Comparison of ENCODE assay signal across 9 cellular contexts in the genomic region with DNA sequence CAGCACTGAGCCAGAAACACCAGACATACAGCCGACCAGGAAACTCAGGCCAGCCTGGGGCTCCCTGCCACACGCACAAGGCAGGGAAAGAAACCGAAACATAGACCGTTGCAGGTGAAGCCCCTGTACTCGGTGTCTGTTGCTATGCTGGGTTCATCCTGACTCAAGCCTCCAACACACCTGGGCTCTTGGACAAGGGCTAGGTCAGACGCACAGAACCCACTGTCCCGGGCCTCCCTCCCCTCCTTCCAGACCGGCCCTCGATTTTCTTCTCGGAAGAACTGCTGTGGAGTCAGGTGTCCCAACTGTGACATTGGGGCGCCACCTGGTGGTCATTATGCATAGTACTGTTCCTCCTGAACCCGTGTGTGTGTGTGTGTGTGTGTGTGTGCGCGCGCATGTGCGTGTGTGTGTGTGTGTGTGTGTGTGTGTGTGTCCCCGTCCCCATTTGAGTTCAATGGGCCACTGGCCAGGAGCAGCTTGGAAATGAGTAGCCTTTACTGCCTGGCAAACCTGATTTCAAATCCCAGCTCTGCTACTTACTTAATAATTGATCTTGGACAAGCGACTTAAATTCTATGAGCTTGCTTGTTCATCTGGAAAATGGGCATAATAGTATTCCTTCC. TPM values are rescaled to one million over a fixed set of nuclear protein-coding genes. Genes with fewer than 3 reads are reported as not detected.
DNase-seq lines count a peak whose midpoint lies in the region; ATAC-seq, FAIRE-seq and TF ChIP-seq lines count a peak whose summit lies in the region.
"Had no signal": no experiment of that assay in that cellular context is flagged by ENCODE, and none has a peak within 500 bp of the region (broad histone marks: within the 10 kb centered on the region; RNA-seq: fewer than 3 reads in every experiment).

No MANE protein-coding gene starts in this region.

- no peak overlapping the region for H3K4me3 Mint-ChIP-seq in CD8-positive, alpha-beta memory T cell

- H3K4me3 ChIP-seq in CD8-positive, alpha-beta memory T cell (ENCODE audit: low read length), result no peak overlapping the region
- H3K4me3 ChIP-seq in cardiac muscle cell (no peak overlapping the region), psoas muscle (no peak overlapping the region)

- peak; percentile 42 to 72 (median 57) for DNase-seq in CD8-positive, alpha-beta memory T cell
- DNase-seq in MV-4-11 (lab: John Stamatoyannopoulos, UW) (peak; percentile 60), SKM-1 (lab: John Stamatoyannopoulos, UW; ENCODE audit: unreplicated experiment) (peak; percentile 70), cardiac muscle cell (ENCODE audit: low read depth in 1 of 2, low spot score in 1 of 2) (peak; percentile 90 to 94), psoas muscle (peak; percentile 85 to 89), urothelium cell line (ENCODE audit: low spot score) (peak; percentile 87)
- peak in 1 of 2 donors; percentile 78 for DNase-seq in activated naive CD4-positive, alpha-beta T cell treated with anti-CD3 and anti-CD28 coated beads, Interleukin-2, amount 50 U/mL, for 72 hours (ENCODE audit: low spot score in 2 of 2)

- H3K27me3 Mint-ChIP-seq in CD8-positive, alpha-beta memory T cell, result peaks cover 19 to 50% of the 10 kb centered on the region in 2 donors

- no peaks in the 10 kb centered on the region for H3K36me3 ChIP-seq in CD8-positive, alpha-beta memory T cell (ENCODE audit: insufficient read depth, low read length)
- H3K36me3 ChIP-seq in cardiac muscle cell (no peaks in the 10 kb centered on the region), psoas muscle (ENCODE audit: insufficient read depth in 1 of 2, low read depth in 1 of 2) (no peaks in the 10 kb centered on the region)

- POLR2A ChIA-PET in CD8-positive, alpha-beta memory T cell (lab: Charles Lee), result no interaction called here

- H3K27ac ChIP-seq in CD8-positive, alpha-beta memory T cell (ENCODE audit: low read depth, low read length), result no peak overlapping the region
- H3K27ac ChIP-seq in cardiac muscle cell, result no peak overlapping the region
- H3K27ac ChIP-seq in psoas muscle, result no peak overlapping the region

- FAIRE-seq in urothelium cell line (lab: Jason Lieb, UNC), result peak; percentile 98
- FAIRE-seq: TTC549 had no signal

- TF ChIP-seq CTCF in cardiac muscle cell (IDR thresholded peaks at IDR 0.05; ENCODE audit: low read depth, low read length) (peak; percentile 62), psoas muscle (IDR thresholded peaks at IDR 0.05) (peak; percentile 45)

- CTCF ChIA-PET in CD8-positive, alpha-beta memory T cell (lab: Charles Lee), result interaction anchor here (0.6 to 1.8 kb wide), 11 partner anchors 9 to 1038 kb away, joined by 3 to 7 read pairs (median 4); a partner anchor contains a TSS

- H3K9me3 Mint-ChIP-seq in CD8-positive, alpha-beta memory T cell, result no peaks in the 10 kb centered on the region
- no peaks in the 10 kb centered on the region for H3K9me3 Mint-ChIP-seq in activated naive CD4-positive, alpha-beta T cell treated with anti-CD3 and anti-CD28 coated beads, Interleukin-2, amount 50 U/mL, for 72 hours

- no peaks in the 10 kb centered on the region for H3K4me1 ChIP-seq in CD8-positive, alpha-beta memory T cell (ENCODE audit: insufficient read depth, low read length)
- H3K4me1 ChIP-seq in cardiac muscle cell (ENCODE audit: low read depth), result no peaks in the 10 kb centered on the region
- peaks cover 3% of the 10 kb centered on the region for H3K4me1 ChIP-seq in psoas muscle

- no peaks in the 10 kb centered on the region for H3K9me3 ChIP-seq in CD8-positive, alpha-beta memory T cell (ENCODE audit: low read length)
- no peaks in the 10 kb centered on the region for H3K9me3 ChIP-seq in cardiac muscle cell (ENCODE audit: low read depth)
- H3K9me3 ChIP-seq in psoas muscle, result no peaks in the 10 kb centered on the region

- peak; percentile 75 for ATAC-seq in GM21515 (IDR thresholded peaks at IDR 0.05; ENCODE audit: unreplicated experiment)
- peak; percentile 83 to 88 for ATAC-seq in activated naive CD4-positive, alpha-beta T cell treated with anti-CD3 and anti-CD28 coated beads, Interleukin-2, amount 50 U/mL, for 72 hours
- ATAC-seq in psoas muscle, result peak; percentile 78 to 91 (median 86)

- intact Hi-C loops in psoas muscle (cut with DNase I), result loop anchor here (1.0 to 2.0 kb wide), 2 partner anchors 335 to 337 kb away; no protein-coding TSS in a partner anchor

- H3K27ac Mint-ChIP-seq in CD8-positive, alpha-beta memory T cell, result peak overlapping the region in 2 of 8 donors; percentile 23 to 72
- peak overlapping the region in 1 of 2 donors; percentile 7 for H3K27ac Mint-ChIP-seq in activated naive CD4-positive, alpha-beta T cell treated with anti-CD3 and anti-CD28 coated beads, Interleukin-2, amount 50 U/mL, for 72 hours

- H3K27me3 ChIP-seq in CD8-positive, alpha-beta memory T cell (ENCODE audit: insufficient read depth, low read length, poor library complexity, severe bottlenecking), result peaks cover 3% of the 10 kb centered on the region
- peaks cover 39% of the 10 kb centered on the region for H3K27me3 ChIP-seq in cardiac muscle cell
- peaks cover 0 to 5% (median 0%) of the 10 kb centered on the region in 3 donors for H3K27me3 ChIP-seq in psoas muscle (ENCODE audit: insufficient read depth in 3 of 3, low read length in 2 of 3)

- no peaks in the 10 kb centered on the region for H3K36me3 Mint-ChIP-seq in CD8-positive, alpha-beta memory T cell
- no peaks in the 10 kb centered on the region for H3K36me3 Mint-ChIP-seq in activated naive CD4-positive, alpha-beta T cell treated with anti-CD3 and anti-CD28 coated beads, Interleukin-2, amount 50 U/mL, for 72 hours

- 19 to 21% (median 20%) methylated on average over 13 to 15 of the region's 18 CpGs for WGBS in psoas muscle, 3 donors

- H3K4me1 Mint-ChIP-seq in CD8-positive, alpha-beta memory T cell, result peaks cover 0 to 4% (median 2%) of the 10 kb centered on the region in 3 donors

RNA-seq across cellular contexts. Expression of a gene that starts 55.4 kb away (rescaled TPM):
- total RNA-seq in CD8-positive, alpha-beta memory T cell, result not detected
- not detected for polyA plus RNA-seq in CD8-positive, alpha-beta memory T cell
- total RNA-seq in activated naive CD4-positive, alpha-beta T cell treated with anti-CD3 and anti-CD28 coated beads, Interleukin-2, amount 50 U/mL, for 72 hours, result not detected
- 9.5 and 13.8 TPM in 2 replicates for total RNA-seq in cardiac muscle cell
- polyA plus RNA-seq in cardiac muscle cell, result 2.0 and 6.2 TPM in 2 replicates
- total RNA-seq in psoas muscle, result 1 to 10 TPM in 1 of 4 donors, under 1 TPM in 3; 0.66 to 2.4 (median 0.76) TPM
- under 1 TPM; 0.20 to 0.24 (median 0.22) TPM for polyA plus RNA-seq in psoas muscle
